In the genomic region with DNA sequence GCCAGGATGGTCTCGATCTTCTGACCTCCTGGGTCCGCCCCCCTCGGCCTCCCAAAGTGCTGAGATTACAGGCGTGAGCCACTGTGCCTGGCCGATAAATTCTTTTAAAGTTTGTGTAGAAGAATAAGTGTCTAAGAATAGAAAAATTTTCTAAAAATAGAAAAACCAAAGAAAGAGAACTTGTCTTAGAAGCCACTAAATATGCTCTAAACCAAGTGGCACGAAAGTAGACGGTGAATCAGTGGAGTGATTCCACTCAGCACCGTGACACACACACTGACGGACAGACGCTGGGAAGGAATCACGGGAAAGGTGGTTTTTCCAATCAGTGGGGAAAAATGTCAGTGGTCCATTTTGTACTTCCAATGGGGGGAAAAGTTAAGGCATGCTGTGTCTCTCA, we compare ENCODE assay signal across 17 cellular contexts.
"Had no signal": no experiment of that assay in that cellular context is flagged by ENCODE, and none has a peak within 500 bp of the region (broad histone marks: within the 10 kb centered on the region; RNA-seq: fewer than 3 reads in every experiment).

No MANE protein-coding gene starts in this region.

- H3K4me1 ChIP-seq: gastrocnemius medialis, lower lobe of right lung, parathyroid adenoma, sigmoid colon, stomach had no signal

- ATAC-seq: activated CD8-positive, alpha-beta T cell treated with anti-CD3 and anti-CD28 coated beads, Interleukin-2, amount 10 ng/mL, durations not matched to agents 7 days and 5 days; gastrocnemius medialis; left colon; lower lobe of right lung; T-helper 17 cell had no signal

- H3K79me2 ChIP-seq: parathyroid adenoma had no signal

- H3K4me3 ChIP-seq: gastrocnemius medialis, lower lobe of right lung, sigmoid colon, stomach, thoracic aorta had no signal

- DNase-seq: activated CD4-positive, alpha-beta T cell treated with anti-CD3 and anti-CD28 coated beads, Interleukin-2, amount 10 ng/mL, durations not matched to agents 24 days and 14 days; activated CD8-positive, alpha-beta memory T cell treated with anti-CD3 and anti-CD28 coated beads, Interleukin-2, amount 50 U/mL, for 48 hours; activated CD8-positive, alpha-beta T cell treated with anti-CD3 and anti-CD28 coated beads, Interleukin-2, amount 10 ng/mL, durations not matched to agents 7 days and 5 days; activated naive CD4-positive, alpha-beta T cell; activated naive CD8-positive, alpha-beta T cell treated with anti-CD3 and anti-CD28 coated beads, Interleukin-2, amount 10 ng/mL, durations not matched to agents 7 days and 5 days; aorta; endodermal cell; gastrocnemius medialis; left colon; lower lobe of right lung; sigmoid colon; stimulated activated CD4-positive, alpha-beta T cell treated with anti-CD3 and anti-CD28 coated beads, Interleukin-1b, Interleukin-23, amount 100 ng/mL, for 48 hours; stomach; T-helper 17 cell had no signal

- H2AFZ ChIP-seq: parathyroid adenoma had no signal

- H3K36me3 ChIP-seq: gastrocnemius medialis, lower lobe of right lung, neutrophil, sigmoid colon, stomach, thoracic aorta had no signal

- H3K27me3 ChIP-seq: sigmoid colon had no signal

- H3K9ac ChIP-seq: parathyroid adenoma had no signal

- H3K27ac ChIP-seq: gastrocnemius medialis, lower lobe of right lung, neutrophil, parathyroid adenoma, sigmoid colon, stomach, thoracic aorta had no signal

- H3K9me3 ChIP-seq: gastrocnemius medialis, lower lobe of right lung, neutrophil, sigmoid colon, stomach, thoracic aorta had no signal
